3 cellular contexts compared by ENCODE assay signal in genomic region chr4:68256284-68256683, GRCh38.
TF ChIP-seq lines count a peak whose summit lies in the region.

No MANE protein-coding gene starts in this region.

TF ChIP-seq in HepG2, 621 proteins besides CTCF, POLR2A, EP300 and RAD21 (continues in another document):
- TF ChIP-seq ZNF710 (CRISPR knock-in tag; IDR thresholded peaks at IDR 0.05; ENCODE audit: borderline replicate concordance) (no peak), JUNB (CRISPR knock-in tag; IDR thresholded peaks at IDR 0.05; ENCODE audit: borderline replicate concordance) (no peak), ZC3H4 (CRISPR knock-in tag; IDR thresholded peaks at IDR 0.05; ENCODE audit: borderline replicate concordance) (no peak), ZNF749 (CRISPR knock-in tag; IDR thresholded peaks at IDR 0.05; ENCODE audit: borderline replicate concordance) (no peak), ATF6 (CRISPR knock-in tag; conservative IDR thresholded peaks at IDR 0.05) (no peak), ZNF253 (CRISPR knock-in tag; IDR thresholded peaks at IDR 0.05; ENCODE audit: borderline replicate concordance) (no peak), USF2 (IDR thresholded peaks at IDR 0.05; ENCODE audit: low read depth, low read length) (no peak), USF2 (CRISPR knock-in tag; IDR thresholded peaks at IDR 0.05; ENCODE audit: borderline replicate concordance) (no peak), KLF6 (CRISPR knock-in tag; IDR thresholded peaks at IDR 0.05) (no peak), ZFP62 (CRISPR knock-in tag; IDR thresholded peaks at IDR 0.05) (no peak), ZNF557 (CRISPR knock-in tag; IDR thresholded peaks at IDR 0.05) (no peak), MIER3 (CRISPR knock-in tag; IDR thresholded peaks at IDR 0.05; ENCODE audit: borderline replicate concordance) (no peak), ZNF556 (CRISPR knock-in tag; IDR thresholded peaks at IDR 0.05; ENCODE audit: borderline replicate concordance) (no peak), TOE1 (CRISPR knock-in tag; IDR thresholded peaks at IDR 0.05) (no peak), ZNF577 (CRISPR knock-in tag; IDR thresholded peaks at IDR 0.05; ENCODE audit: borderline replicate concordance, low read depth) (no peak), ARNT2 (CRISPR knock-in tag; IDR thresholded peaks at IDR 0.05; ENCODE audit: low read depth) (no peak)

TF ChIP-seq in K562, 482 proteins besides CTCF, POLR2A, EP300 and RAD21 (continues in another document):
- TF ChIP-seq ID3 (CRISPR knock-in tag; IDR thresholded peaks at IDR 0.05), result no peak
- 0 out of 2 replicates have a peak, but pooled peaks have one; percentile 34 for TF ChIP-seq ID3 (tag; IDR thresholded peaks at IDR 0.05)
- TF ChIP-seq TCF3 (CRISPR knock-in tag; IDR thresholded peaks at IDR 0.05), result peak; percentile 73
- TF ChIP-seq TEAD4 (IDR thresholded peaks at IDR 0.05; ENCODE audit: low read length), result peak; percentile 56; the same call in 1 of the 2 replicates
- no peak for TF ChIP-seq TEAD4 (CRISPR knock-in tag; IDR thresholded peaks at IDR 0.05; ENCODE audit: borderline replicate concordance)
- peak; percentile 38; the same call in 1 of the 2 replicates for TF ChIP-seq NCOR1 (IDR thresholded peaks at IDR 0.05)
- 0 out of 2 replicates have a peak, but pooled peaks have one; percentile 40 for TF ChIP-seq CHAMP1 (IDR thresholded peaks at IDR 0.05)
- peak; percentile 16; the same call in 1 of the 2 replicates for TF ChIP-seq L3MBTL2 (IDR thresholded peaks at IDR 0.05)
- peak; percentile 35 for TF ChIP-seq MEIS2 (IDR thresholded peaks at IDR 0.05; ENCODE audit: partially characterized antibody)
- TF ChIP-seq SOX6 (IDR thresholded peaks at IDR 0.05), result peak; percentile 96
- TF ChIP-seq CTBP1 (IDR thresholded peaks at IDR 0.05; ENCODE audit: borderline replicate concordance), result peak; percentile 22; the same call in 1 of the 2 replicates
- TF ChIP-seq ARID1B (IDR thresholded peaks at IDR 0.05), result peak; percentile 69
- TF ChIP-seq POLR3G (IDR thresholded peaks at IDR 0.05; ENCODE audit: extremely low read depth, insufficient read length, insufficient replicate concordance), result no peak
- 0 out of 2 replicates have a peak, but pooled peaks have one; percentile 27 for TF ChIP-seq SMARCA4 (IDR thresholded peaks at IDR 0.05)
- peak; percentile 46; the same call in 1 of the 2 replicates for TF ChIP-seq TAL1 (IDR thresholded peaks at IDR 0.05)
- 0 out of 2 replicates have a peak, but pooled peaks have one; percentile 22 for TF ChIP-seq ZNF592 (IDR thresholded peaks at IDR 0.05)
- TF ChIP-seq SMAD4 (CRISPR knock-in tag; conservative IDR thresholded peaks at IDR 0.05), result no peak
- no peak for TF ChIP-seq ILF3 (IDR thresholded peaks at IDR 0.05; ENCODE audit: borderline replicate concordance)
- TF ChIP-seq HES1 (IDR thresholded peaks at IDR 0.05; ENCODE audit: low read depth), result no peak
- peak; percentile 72 for TF ChIP-seq CBFA2T3 (IDR thresholded peaks at IDR 0.05)
- TF ChIP-seq FOSL1 (tag; conservative IDR thresholded peaks at IDR 0.05), result 0 out of 2 replicates have a peak, but pooled peaks have one; percentile 11
- peak; percentile 28; the same call in 1 of the 2 replicates for TF ChIP-seq CXXC5 (CRISPR knock-in tag; IDR thresholded peaks at IDR 0.05)
- 0 out of 2 replicates have a peak, but pooled peaks have one; percentile 15 for TF ChIP-seq ZNF644 (tag; IDR thresholded peaks at IDR 0.05; ENCODE audit: low read depth)

TF ChIP-seq in SK-N-SH treated with all-trans-retinoic acid at 6 μM for 48 hours, 23 proteins besides CTCF, POLR2A, EP300 and RAD21:
- TF ChIP-seq PATZ1 (CRISPR knock-in tag; IDR thresholded peaks at IDR 0.05; ENCODE audit: borderline replicate concordance), result no peak
- TF ChIP-seq ZNF565 (CRISPR knock-in tag; conservative IDR thresholded peaks at IDR 0.05; ENCODE audit: low read depth), result no peak
- TF ChIP-seq OSR1 (CRISPR knock-in tag; IDR thresholded peaks at IDR 0.05), result no peak
- no peak for TF ChIP-seq CSDC2 (CRISPR knock-in tag; IDR thresholded peaks at IDR 0.05)
- TF ChIP-seq ESRRG (CRISPR knock-in tag; IDR thresholded peaks at IDR 0.05), result no peak
- no peak for TF ChIP-seq CREB5 (CRISPR knock-in tag; IDR thresholded peaks at IDR 0.05; ENCODE audit: low read depth)
- TF ChIP-seq CSRNP3 (CRISPR knock-in tag; IDR thresholded peaks at IDR 0.05), result no peak
- TF ChIP-seq TCF4 (CRISPR knock-in tag; IDR thresholded peaks at IDR 0.05; ENCODE audit: borderline replicate concordance), result no peak
- TF ChIP-seq ARNTL (CRISPR knock-in tag; IDR thresholded peaks at IDR 0.05; ENCODE audit: borderline replicate concordance, low read depth), result no peak
- TF ChIP-seq ZFP3 (CRISPR knock-in tag; IDR thresholded peaks at IDR 0.05), result no peak
- TF ChIP-seq SNAI2 (CRISPR knock-in tag; IDR thresholded peaks at IDR 0.05), result no peak
- TF ChIP-seq BACH2 (CRISPR knock-in tag; IDR thresholded peaks at IDR 0.05; ENCODE audit: borderline replicate concordance), result no peak
- no peak for TF ChIP-seq GLIS3 (CRISPR knock-in tag; IDR thresholded peaks at IDR 0.05)
- TF ChIP-seq ISL1 (CRISPR knock-in tag; IDR thresholded peaks at IDR 0.05), result no peak
- no peak for TF ChIP-seq ZNF8 (CRISPR knock-in tag; IDR thresholded peaks at IDR 0.05)
